8 cellular contexts compared by ENCODE assay signal in genomic region chr14:49895480-49895879, GRCh38. TPM values are rescaled to one million over a fixed set of nuclear protein-coding genes. Genes with fewer than 3 reads are reported as not detected.
DNase-seq lines count a peak whose midpoint lies in the region; ATAC-seq and TF ChIP-seq lines count a peak whose summit lies in the region.

No MANE protein-coding gene starts in this region.

- H3K4me3 Mint-ChIP-seq in CD14-positive monocyte (peak overlapping the region; percentile 93 to 97), naive B cell (peak overlapping the region; percentile 61 to 100 (median 97))

- H3K4me2 ChIP-seq in mammary epithelial cell (ENCODE audit: insufficient read depth, low read depth, low read length), result peak overlapping the region; percentile 87

- H3K27ac ChIP-seq in mammary epithelial cell (ENCODE audit: insufficient read depth, low read depth, low read length), result peak overlapping the region; percentile 94

- intact Hi-C loops in CD14-positive monocyte (cut with micrococcal nuclease), result loop anchor here in 1 of 2 donors (5.0 to 10.0 kb wide), 2 partner anchors 33 to 209 kb away; no protein-coding TSS in a partner anchor
- intact Hi-C loops in mammary epithelial cell (cut with micrococcal nuclease), result loop anchor here (5.0 kb wide), 1 partner anchor 637 kb away; the partner anchor contains the start of gene MAP4K5

- no peaks in the 10 kb centered on the region for H4K20me1 ChIP-seq in mammary epithelial cell (ENCODE audit: insufficient read depth, low read length)

- no peak overlapping the region for H2AFZ ChIP-seq in mammary epithelial cell (ENCODE audit: low read depth, low read length)

- H3K27me3 ChIP-seq in mammary epithelial cell (ENCODE audit: insufficient read depth, low read length), result no peaks in the 10 kb centered on the region

- H3K4me1 Mint-ChIP-seq in CD14-positive monocyte (peaks cover 34% of the 10 kb centered on the region), naive B cell (peaks cover 42 to 61% (median 57%) of the 10 kb centered on the region in 3 donors)

- TF ChIP-seq CTCF in CD14-positive monocyte (IDR thresholded peaks at IDR 0.05) (no peak), LNCaP clone FGC (IDR thresholded peaks at IDR 0.05; ENCODE audit: control insufficient read depth, extremely low read depth, insufficient read depth) (no peak), mammary epithelial cell (conservative IDR thresholded peaks at IDR 0.05 in 1 of 2, IDR thresholded peaks at IDR 0.05 in 1 of 2; ENCODE audit: extremely low read depth in 1 of 2, insufficient read depth in 1 of 2, low read depth in 1 of 2, low read length in 2 of 2) (no peak)

- H3K27ac Mint-ChIP-seq in CD14-positive monocyte (peak overlapping the region in 6 of 7 donors; percentile 35 to 100 (median 91)), naive B cell (peak overlapping the region; percentile 58 to 97 (median 79))

- peaks cover 86% of the 10 kb centered on the region for H3K79me2 ChIP-seq in mammary epithelial cell (ENCODE audit: insufficient read depth, low read length)

- H3K9ac ChIP-seq in mammary epithelial cell (ENCODE audit: insufficient read depth, low read length), result peak overlapping the region; percentile 97

- ATAC-seq in naive B cell (ENCODE audit: low read depth in 2 of 2) (no peak), GM18868 (IDR thresholded peaks at IDR 0.05; ENCODE audit: unreplicated experiment) (no peak), GM19467 (IDR thresholded peaks at IDR 0.05; ENCODE audit: unreplicated experiment) (no peak)

- H3K9me3 Mint-ChIP-seq in CD14-positive monocyte (no peaks in the 10 kb centered on the region), naive B cell (no peaks in the 10 kb centered on the region)

- 7% methylated on average over 4 of the region's 4 CpGs for WGBS in mammary epithelial cell (ENCODE audit: low coverage, missing lambda C conversion rate)

- DNase-seq in CD14-positive monocyte (ENCODE audit: low spot score), result no peak
- DNase-seq in LNCaP clone FGC (ENCODE audit: low read depth), result no peak
- DNase-seq in mammary epithelial cell, result peak; percentile 39
- DNase-seq in naive B cell, result no peak
- DNase-seq in stimulated activated CD4-positive, alpha-beta T cell treated with anti-CD3 and anti-CD28 coated beads, Interleukin-1b, Interleukin-23, amount 100 ng/mL, for 48 hours, result no peak
- no peak for DNase-seq in epidermal melanocyte (ENCODE audit: insufficient read length, low spot score)

- no peaks in the 10 kb centered on the region for H3K9me3 ChIP-seq in mammary epithelial cell (replicated peaks; ENCODE audit: insufficient read depth, low read length)

- dilution Hi-C loops in mammary epithelial cell (cut with HindIII; ENCODE audit: low sequenced_read_pairs), result loop anchor here (5.0 kb wide), 1 partner anchor 77 kb away; no protein-coding TSS in a partner anchor

- H3K4me3 ChIP-seq in LNCaP clone FGC (ENCODE audit: low read depth, low read length), result peak overlapping the region; percentile 94
- H3K4me3 ChIP-seq in mammary epithelial cell (replicated peaks in 1 of 3; ENCODE audit: insufficient read depth in 1 of 3, low read depth in 2 of 3, low read length in 3 of 3), result peak overlapping the region; percentile 87 to 100 (median 96)

- H3K36me3 Mint-ChIP-seq in CD14-positive monocyte (peaks cover 38 to 39% of the 10 kb centered on the region in 2 donors), naive B cell (peaks cover 20 to 29% of the 10 kb centered on the region in 2 donors)

- H3K4me1 ChIP-seq in mammary epithelial cell (ENCODE audit: insufficient read depth, low read length), result peaks cover 18% of the 10 kb centered on the region

- CTCF ChIA-PET in mammary epithelial cell (lab: Charles Lee; ENCODE audit: low non-redundant PET), result no interaction called here

- no TSS peak for BruUV-seq in mammary epithelial cell (replicated peaks; lab: Mats Ljungman, UMichigan)

- H3K27me3 Mint-ChIP-seq in CD14-positive monocyte (ENCODE audit: low read depth in 3 of 3) (peaks cover 0 to 2% (median 0%) of the 10 kb centered on the region in 3 donors), naive B cell (no peaks in the 10 kb centered on the region)

- peaks cover 16% of the 10 kb centered on the region for H3K36me3 ChIP-seq in mammary epithelial cell (ENCODE audit: insufficient read depth, low read length)

- in situ Hi-C loops in mammary epithelial cell (cut with MboI; ENCODE audit: low sequenced_read_pairs in 2 of 2), result loop anchor here (10.0 kb wide), 2 partner anchors 49 to 109 kb away; no protein-coding TSS in a partner anchor

RNA-seq across cellular contexts. Expression of gene ARF6, which starts 2.6 kb away (rescaled TPM):
- polyA plus RNA-seq in CD14-positive monocyte, result 100 to 1,000 TPM; 120 to 136 TPM
- 100 to 1,000 TPM in 1 of 2 donors, 10 to 100 TPM in 1; 85.5 to 132 TPM for total RNA-seq in mammary epithelial cell
- 58.3 TPM for polyA plus RNA-seq in mammary epithelial cell
- 88.5 TPM for polyA minus RNA-seq in mammary epithelial cell
- 100 to 1,000 TPM; 161 to 190 (median 184) TPM for polyA plus RNA-seq in naive B cell (ENCODE audit: low read depth in 6 of 6)

RNA-seq across cellular contexts. Expression of gene NEMF, which starts 42.9 kb away (rescaled TPM):
- 10 to 100 TPM; 18.3 to 27.6 TPM for polyA plus RNA-seq in CD14-positive monocyte
- total RNA-seq in mammary epithelial cell, result 10 to 100 TPM; 44.8 to 57.7 TPM
- 18.1 TPM for polyA plus RNA-seq in mammary epithelial cell
- polyA minus RNA-seq in mammary epithelial cell, result 60.7 TPM
- polyA plus RNA-seq in naive B cell (ENCODE audit: low read depth in 6 of 6), result 10 to 100 TPM; 42.8 to 80.8 (median 50.0) TPM
